8 cellular contexts compared by ENCODE assay signal in the genomic region with DNA sequence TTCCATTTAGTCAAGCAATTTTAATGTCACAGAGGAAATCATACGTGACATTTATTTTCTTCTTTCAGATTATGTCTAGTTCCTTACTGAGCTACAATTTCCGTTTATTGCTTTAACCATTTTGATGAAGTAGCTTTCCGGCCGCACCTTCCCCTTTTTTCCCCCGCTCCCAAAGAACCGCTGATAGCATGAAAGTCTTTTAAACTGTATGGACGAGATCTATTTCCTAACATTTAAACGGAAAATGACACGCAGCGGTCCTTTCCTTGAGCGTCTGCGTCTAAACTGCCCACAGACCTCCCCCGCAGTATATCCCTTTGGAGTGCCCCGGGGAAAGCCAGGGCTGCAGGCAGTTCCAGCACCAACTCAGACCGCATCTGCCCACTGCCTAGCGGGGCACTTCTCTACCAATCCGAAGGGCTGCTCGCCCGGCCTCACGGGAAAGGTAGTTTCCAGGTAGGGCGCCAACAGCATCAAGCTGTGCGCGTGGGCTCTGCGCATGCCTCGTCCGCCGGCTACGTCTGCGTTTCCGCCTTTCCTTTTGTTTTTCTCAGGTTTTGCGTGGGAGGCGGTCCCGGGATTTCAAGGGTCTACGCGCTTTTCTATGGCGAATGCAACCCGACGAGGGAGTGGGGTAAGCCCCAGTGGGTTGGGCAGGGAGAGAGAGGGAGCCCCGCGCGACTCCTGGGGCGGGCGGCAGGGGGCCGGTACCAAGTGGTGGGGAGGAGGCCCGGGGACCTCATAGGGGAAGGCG. TPM values are rescaled to one million over a fixed set of nuclear protein-coding genes. Genes with fewer than 3 reads are reported as not detected.
DNase-seq lines count a peak whose midpoint lies in the region; ATAC-seq and TF ChIP-seq lines count a peak whose summit lies in the region.

Gene ZNF33A, plus strand, starts transcription at position 526 of the 754 bp plus-strand sequence. CDS start 1,667 bp downstream, outside the sequence.

- H3K36me3 ChIP-seq in liver (ENCODE audit: control insufficient read depth in 4 of 4, insufficient read depth in 3 of 4, low read depth in 1 of 4, low read length in 3 of 4), result peaks cover 0 to 2% (median under 1%) of the 10 kb centered on the region in 4 donors

- DNase-seq in CD1c-positive myeloid dendritic cell (ENCODE audit: extremely low spot score), result peak; percentile 97
- peak; percentile 76 for DNase-seq in NCI-H748 treated with DMSO at 0.1 percent for 48 hours (lab: John Stamatoyannopoulos, UW)
- peak; percentile 91 to 92 for DNase-seq in activated CD4-positive, alpha-beta T cell treated with anti-CD3 and anti-CD28 coated beads, Interleukin-2, amount 50 U/mL, for 48 hours
- DNase-seq in dermis microvascular lymphatic vessel endothelial cell (ENCODE audit: low read depth in 2 of 2), result peak; percentile 93 to 96
- DNase-seq in stimulated activated CD4-positive, alpha-beta T cell treated with anti-CD3 and anti-CD28 coated beads, Interleukin-4, amount 100 ng/mL, for 1 hour, result peak; percentile 90

- under 1% methylated on average over 46 of the region's 46 CpGs for WGBS in liver

- H3K4me3 ChIP-seq in liver (ENCODE audit: low read depth in 1 of 3, low read length in 3 of 3), result peak within 1 kb of the TSS; percentile 85 to 92 (median 92)

- H3K9me3 ChIP-seq in liver (ENCODE audit: control insufficient read depth in 4 of 4, low read length in 3 of 4), result no peaks in the 10 kb centered on the region

- no peak for TF ChIP-seq CTCF in liver (IDR thresholded peaks at IDR 0.05; ENCODE audit: low read depth, low read length, missing input control)

- TF ChIP-seq RAD21 in liver (IDR thresholded peaks at IDR 0.05), result peak in 1 of 2 donors; percentile 26

- H3K9ac ChIP-seq in liver (ENCODE audit: low read depth in 1 of 2, low read length in 2 of 2), result peak within 1 kb of the TSS; percentile 63 to 88

- H3K4me1 ChIP-seq in liver (ENCODE audit: control insufficient read depth in 4 of 4, insufficient read depth in 4 of 4, low read length in 3 of 4), result peaks cover 4 to 12% (median 7%) of the 10 kb centered on the region in 4 donors

- no peaks in the 10 kb centered on the region for H3K27me3 ChIP-seq in liver (ENCODE audit: control insufficient read depth in 4 of 4, insufficient read depth in 4 of 4, low read length in 3 of 4)

- H3K27ac ChIP-seq in liver (ENCODE audit: low read depth in 1 of 2, low read length in 2 of 2), result peak within 1 kb of the TSS; percentile 99 to 100

- ATAC-seq in GM19397 (IDR thresholded peaks at IDR 0.05; ENCODE audit: unreplicated experiment), result peak; percentile 86
- peak; percentile 80 for ATAC-seq in HG03565 (IDR thresholded peaks at IDR 0.05; ENCODE audit: unreplicated experiment)

TF ChIP-seq in liver, 16 proteins besides CTCF, POLR2A, EP300 and RAD21:
- TF ChIP-seq GABPA (IDR thresholded peaks at IDR 0.05 in 1 of 2, conservative IDR thresholded peaks at IDR 0.05 in 1 of 2), result peak in 1 of 2 donors; percentile 73
- TF ChIP-seq TAF1 (conservative IDR thresholded peaks at IDR 0.05), result peak; percentile 91
- TF ChIP-seq, protein P1, sequence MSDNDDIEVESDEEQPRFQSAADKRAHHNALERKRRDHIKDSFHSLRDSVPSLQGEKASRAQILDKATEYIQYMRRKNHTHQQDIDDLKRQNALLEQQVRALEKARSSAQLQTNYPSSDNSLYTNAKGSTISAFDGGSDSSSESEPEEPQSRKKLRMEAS (IDR thresholded peaks at IDR 0.05), result peak; percentile 45
- TF ChIP-seq FOXA2 (IDR thresholded peaks at IDR 0.05), result no peak
- peak; percentile 20 to 21 for TF ChIP-seq EGR1 (IDR thresholded peaks at IDR 0.05; ENCODE audit: low read depth in 2 of 2)
- TF ChIP-seq NR2F2 (IDR thresholded peaks at IDR 0.05), result no peak
- TF ChIP-seq, protein P2, sequence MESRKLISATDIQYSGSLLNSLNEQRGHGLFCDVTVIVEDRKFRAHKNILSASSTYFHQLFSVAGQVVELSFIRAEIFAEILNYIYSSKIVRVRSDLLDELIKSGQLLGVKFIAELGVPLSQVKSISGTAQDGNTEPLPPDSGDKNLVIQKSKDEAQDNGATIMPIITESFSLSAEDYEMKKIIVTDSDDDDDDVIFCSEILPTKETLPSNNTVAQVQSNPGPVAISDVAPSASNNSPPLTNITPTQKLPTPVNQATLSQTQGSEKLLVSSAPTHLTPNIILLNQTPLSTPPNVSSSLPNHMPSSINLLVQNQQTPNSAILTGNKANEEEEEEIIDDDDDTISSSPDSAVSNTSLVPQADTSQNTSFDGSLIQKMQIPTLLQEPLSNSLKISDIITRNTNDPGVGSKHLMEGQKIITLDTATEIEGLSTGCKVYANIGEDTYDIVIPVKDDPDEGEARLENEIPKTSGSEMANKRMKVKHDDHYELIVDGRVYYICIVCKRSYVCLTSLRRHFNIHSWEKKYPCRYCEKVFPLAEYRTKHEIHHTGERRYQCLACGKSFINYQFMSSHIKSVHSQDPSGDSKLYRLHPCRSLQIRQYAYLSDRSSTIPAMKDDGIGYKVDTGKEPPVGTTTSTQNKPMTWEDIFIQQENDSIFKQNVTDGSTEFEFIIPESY (IDR thresholded peaks at IDR 0.05), result no peak
- TF ChIP-seq, protein P3, sequence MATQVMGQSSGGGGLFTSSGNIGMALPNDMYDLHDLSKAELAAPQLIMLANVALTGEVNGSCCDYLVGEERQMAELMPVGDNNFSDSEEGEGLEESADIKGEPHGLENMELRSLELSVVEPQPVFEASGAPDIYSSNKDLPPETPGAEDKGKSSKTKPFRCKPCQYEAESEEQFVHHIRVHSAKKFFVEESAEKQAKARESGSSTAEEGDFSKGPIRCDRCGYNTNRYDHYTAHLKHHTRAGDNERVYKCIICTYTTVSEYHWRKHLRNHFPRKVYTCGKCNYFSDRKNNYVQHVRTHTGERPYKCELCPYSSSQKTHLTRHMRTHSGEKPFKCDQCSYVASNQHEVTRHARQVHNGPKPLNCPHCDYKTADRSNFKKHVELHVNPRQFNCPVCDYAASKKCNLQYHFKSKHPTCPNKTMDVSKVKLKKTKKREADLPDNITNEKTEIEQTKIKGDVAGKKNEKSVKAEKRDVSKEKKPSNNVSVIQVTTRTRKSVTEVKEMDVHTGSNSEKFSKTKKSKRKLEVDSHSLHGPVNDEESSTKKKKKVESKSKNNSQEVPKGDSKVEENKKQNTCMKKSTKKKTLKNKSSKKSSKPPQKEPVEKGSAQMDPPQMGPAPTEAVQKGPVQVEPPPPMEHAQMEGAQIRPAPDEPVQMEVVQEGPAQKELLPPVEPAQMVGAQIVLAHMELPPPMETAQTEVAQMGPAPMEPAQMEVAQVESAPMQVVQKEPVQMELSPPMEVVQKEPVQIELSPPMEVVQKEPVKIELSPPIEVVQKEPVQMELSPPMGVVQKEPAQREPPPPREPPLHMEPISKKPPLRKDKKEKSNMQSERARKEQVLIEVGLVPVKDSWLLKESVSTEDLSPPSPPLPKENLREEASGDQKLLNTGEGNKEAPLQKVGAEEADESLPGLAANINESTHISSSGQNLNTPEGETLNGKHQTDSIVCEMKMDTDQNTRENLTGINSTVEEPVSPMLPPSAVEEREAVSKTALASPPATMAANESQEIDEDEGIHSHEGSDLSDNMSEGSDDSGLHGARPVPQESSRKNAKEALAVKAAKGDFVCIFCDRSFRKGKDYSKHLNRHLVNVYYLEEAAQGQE (IDR thresholded peaks at IDR 0.05), result peak; percentile 70
- no peak for TF ChIP-seq JUND (IDR thresholded peaks at IDR 0.05)
- TF ChIP-seq, protein P4, sequence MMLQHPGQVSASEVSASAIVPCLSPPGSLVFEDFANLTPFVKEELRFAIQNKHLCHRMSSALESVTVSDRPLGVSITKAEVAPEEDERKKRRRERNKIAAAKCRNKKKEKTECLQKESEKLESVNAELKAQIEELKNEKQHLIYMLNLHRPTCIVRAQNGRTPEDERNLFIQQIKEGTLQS (IDR thresholded peaks at IDR 0.05), result peak; percentile 16
- TF ChIP-seq SP1 (IDR thresholded peaks at IDR 0.05), result peak; percentile 61
- peak; percentile 34 to 35 for TF ChIP-seq RXRA (IDR thresholded peaks at IDR 0.05)
- TF ChIP-seq YY1 (IDR thresholded peaks at IDR 0.05), result peak; percentile 91
- TF ChIP-seq HNF4A (conservative IDR thresholded peaks at IDR 0.05), result peak in 1 of 2 donors; percentile 21
- no peak for TF ChIP-seq FOXA1 (IDR thresholded peaks at IDR 0.05)
- TF ChIP-seq HNF4G (IDR thresholded peaks at IDR 0.05), result no peak
TF ChIP-seq in liver: peak in this region for 10.

RNA-seq across cellular contexts. Expression of gene ZNF33A, which starts in this region (rescaled TPM):
- total RNA-seq in dermis microvascular lymphatic vessel endothelial cell, result 14.5 and 18.2 TPM in 2 replicates
- total RNA-seq in liver, result 10 to 100 TPM; 16.2 to 25.7 TPM
- 10 to 100 TPM in 1 of 2 donors, 1 to 10 TPM in 1; 6.7 to 10.1 TPM for polyA plus RNA-seq in liver

Comparison
In these comparisons a context has a peak if more than half of its experiments do, and no peak if none do; other contexts are left out.
1. Peak in every context shown above with its lines: DNase-seq, ATAC-seq, H3K4me3 ChIP-seq and H3K27ac ChIP-seq.